Comparison of ENCODE assay signal across 8 cellular contexts in genomic region chrX:68827848-68828562, GRCh38. TPM values are rescaled to one million over a fixed set of nuclear protein-coding genes. Genes with fewer than 3 reads are reported as not detected.
DNase-seq lines count a peak whose midpoint lies in the region; ATAC-seq and TF ChIP-seq lines count a peak whose summit lies in the region.

No MANE protein-coding gene starts in this region.

- H3K27me3 Mint-ChIP-seq in activated naive CD8-positive, alpha-beta T cell treated with anti-CD3 and anti-CD28 coated beads, Interleukin-2, amount 50 U/mL, for 24 hours = no peaks in the 10 kb centered on the region

- H3K4me1 ChIP-seq in trophoblast cell (ENCODE audit: control insufficient read depth in 1 of 2, insufficient read depth in 2 of 2, low read length in 2 of 2) = peaks cover 5 to 12% of the 10 kb centered on the region in 2 experiments
- peaks cover 0 to 29% (median 6%) of the 10 kb centered on the region in 4 donors for H3K4me1 ChIP-seq in tibial artery

- no peak overlapping the region for H3K14ac ChIP-seq in trophoblast cell (ENCODE audit: low read length)

- H3K23ac ChIP-seq in trophoblast cell (ENCODE audit: low read length) = no peak overlapping the region

- H2BK5ac ChIP-seq in trophoblast cell (ENCODE audit: low read depth, low read length, poor library complexity) = no peak overlapping the region

- peaks cover 3% of the 10 kb centered on the region for H3K79me1 ChIP-seq in trophoblast cell (ENCODE audit: low read length)

- H3K36me3 Mint-ChIP-seq in activated naive CD8-positive, alpha-beta T cell treated with anti-CD3 and anti-CD28 coated beads, Interleukin-2, amount 50 U/mL, for 24 hours (ENCODE audit: low read depth) = no peaks in the 10 kb centered on the region

- H4K12ac ChIP-seq in trophoblast cell (ENCODE audit: low read depth, low read length) = no peak overlapping the region

- H3K18ac ChIP-seq in trophoblast cell (ENCODE audit: low read length) = no peak overlapping the region

- no peak overlapping the region for H2BK120ac ChIP-seq in trophoblast cell (ENCODE audit: insufficient read depth, low read length, poor library complexity)

- H3K36me3 ChIP-seq in trophoblast cell (ENCODE audit: control insufficient read depth in 1 of 2, insufficient read depth in 2 of 2, low read length in 2 of 2) (no peaks in the 10 kb centered on the region), tibial artery (no peaks in the 10 kb centered on the region)

- DNase-seq in Ammon's horn (ENCODE audit: low spot score) (peak; percentile 70), M059J (ENCODE audit: low read depth) (peak; percentile 80), SW 1271 (lab: John Stamatoyannopoulos, UW) (peak; percentile 42 to 62), cardiac septum (ENCODE audit: low spot score) (peak; percentile 87), trophoblast cell (peak; percentile 81 to 88), tibial artery (peak; percentile 80 to 88)
- peak; percentile 80 for DNase-seq in activated naive CD8-positive, alpha-beta T cell treated with anti-CD3 and anti-CD28 coated beads, Interleukin-2, amount 50 U/mL, for 24 hours

- peak; percentile 37 for ATAC-seq in GM19395 (IDR thresholded peaks at IDR 0.05; ENCODE audit: unreplicated experiment)
- peak; percentile 44 for ATAC-seq in activated naive CD8-positive, alpha-beta T cell treated with anti-CD3 and anti-CD28 coated beads, Interleukin-2, amount 50 U/mL, for 24 hours

- H3K4me3 ChIP-seq in trophoblast cell (ENCODE audit: low read depth, low read length) (no peak overlapping the region), tibial artery (peak overlapping the region; percentile 74 to 83)

- H2AK5ac ChIP-seq in trophoblast cell (ENCODE audit: low read length) = no peak overlapping the region

- no peaks in the 10 kb centered on the region for H3K9me3 Mint-ChIP-seq in activated naive CD8-positive, alpha-beta T cell treated with anti-CD3 and anti-CD28 coated beads, Interleukin-2, amount 50 U/mL, for 24 hours

- no peak overlapping the region for H3K27ac ChIP-seq in trophoblast cell (ENCODE audit: low read depth, low read length)
- peak overlapping the region; percentile 70 to 82 for H3K27ac ChIP-seq in tibial artery

- no peak overlapping the region for H3K9ac ChIP-seq in trophoblast cell (ENCODE audit: low read length)

- peaks cover 8% of the 10 kb centered on the region for H3K79me2 ChIP-seq in trophoblast cell (ENCODE audit: control insufficient read depth, insufficient read depth, low read length, poor library complexity)

- peak; percentile 81 to 86 for TF ChIP-seq CTCF in tibial artery (IDR thresholded peaks at IDR 0.05)

- peak overlapping the region; percentile 12 for H2BK12ac ChIP-seq in trophoblast cell (ENCODE audit: low read length)

- H2AFZ ChIP-seq in trophoblast cell (ENCODE audit: insufficient read depth, low read length, poor library complexity) = peak overlapping the region; percentile 76

- H3K4me1 Mint-ChIP-seq in activated naive CD8-positive, alpha-beta T cell treated with anti-CD3 and anti-CD28 coated beads, Interleukin-2, amount 50 U/mL, for 24 hours = peaks cover 19% of the 10 kb centered on the region

- H3K4me3 Mint-ChIP-seq in activated naive CD8-positive, alpha-beta T cell treated with anti-CD3 and anti-CD28 coated beads, Interleukin-2, amount 50 U/mL, for 24 hours = peak overlapping the region; percentile 76

- no peak overlapping the region for H3K4ac ChIP-seq in trophoblast cell (ENCODE audit: low read depth, low read length)

- H3K9me3 ChIP-seq in trophoblast cell (ENCODE audit: insufficient read depth, low read depth, low read length) (no peaks in the 10 kb centered on the region), tibial artery (no peaks in the 10 kb centered on the region)

- peak overlapping the region; percentile 11 for H4K91ac ChIP-seq in trophoblast cell (ENCODE audit: low read depth, low read length)

- H3K27me3 ChIP-seq in trophoblast cell (ENCODE audit: insufficient read depth, low read length) = peaks cover 10% of the 10 kb centered on the region
- H3K27me3 ChIP-seq in tibial artery = no peaks in the 10 kb centered on the region

- H3K27ac Mint-ChIP-seq in activated naive CD8-positive, alpha-beta T cell treated with anti-CD3 and anti-CD28 coated beads, Interleukin-2, amount 50 U/mL, for 24 hours = peak overlapping the region; percentile 62

- no peak overlapping the region for H4K8ac ChIP-seq in trophoblast cell (ENCODE audit: low read depth, low read length)

- H3K4me2 ChIP-seq in trophoblast cell (ENCODE audit: low read length) = peak overlapping the region; percentile 72

- no CpG with 5 or more reads among the region's 32 CpGs for WGBS in trophoblast cell (ENCODE audit: extremely low coverage, insufficient coverage, insufficient read length)

- intact Hi-C loops in cardiac septum (cut with DNase I) (loop anchor here (1.0 to 5.0 kb wide), 4 partner anchors 104 to 394 kb away; no protein-coding TSS in a partner anchor), tibial artery (cut with DNase I; ENCODE audit: low total_unique reads) (loop anchor here (2.0 to 5.0 kb wide), 3 partner anchors 337 to 459 kb away; partner anchors contain the start of gene PJA1)

RNA-seq across cellular contexts. Expression of gene EFNB1, which starts 0.8 kb away (rescaled TPM):
- 11.2 and 15.3 TPM in 2 replicates for total RNA-seq in M059J (2014; rRNA removed; shearing (Covaris generic))
- 27.9 TPM for total RNA-seq in cardiac septum
- 18.6 and 19.5 TPM in 2 replicates for polyA plus RNA-seq in trophoblast cell (2013)
